Comparison of ENCODE assay signal across 7 cellular contexts in genomic region chr4:1746265-1746691, GRCh38. TPM values are rescaled to one million over a fixed set of nuclear protein-coding genes. Genes with fewer than 3 reads are reported as not detected.
DNase-seq lines count a peak whose midpoint lies in the region; ATAC-seq and TF ChIP-seq lines count a peak whose summit lies in the region.

No MANE protein-coding gene starts in this region.

- TF ChIP-seq CTCF in SU-DHL-6 (IDR thresholded peaks at IDR 0.05; ENCODE audit: insufficient read depth, low read length, poor library complexity, severe bottlenecking) (peak; percentile 92), smooth muscle cell (IDR thresholded peaks at IDR 0.05; ENCODE audit: borderline replicate concordance, insufficient read depth, poor library complexity, severe bottlenecking) (peak; percentile 90)

- H3K27me3 ChIP-seq in SU-DHL-6 (ENCODE audit: low read length) (no peaks in the 10 kb centered on the region), smooth muscle cell (ENCODE audit: low read depth) (no peaks in the 10 kb centered on the region)

- no peak overlapping the region for H3K9ac ChIP-seq in SU-DHL-6 (ENCODE audit: low read length)
- H3K9ac ChIP-seq in smooth muscle cell (ENCODE audit: low read depth): no peak overlapping the region

- no peak overlapping the region for H3K27ac Mint-ChIP-seq in activated naive CD4-positive, alpha-beta T cell treated with anti-CD3 and anti-CD28 coated beads, Interleukin-2, amount 50 U/mL, for 72 hours

- H3K4me3 ChIP-seq in SU-DHL-6 (ENCODE audit: insufficient read depth, low read length, poor library complexity, severe bottlenecking) (no peak overlapping the region), smooth muscle cell (no peak overlapping the region)

- no peaks in the 10 kb centered on the region for H3K79me2 ChIP-seq in SU-DHL-6 (ENCODE audit: insufficient read depth, low read length)
- no peaks in the 10 kb centered on the region for H3K79me2 ChIP-seq in smooth muscle cell (ENCODE audit: low read depth)

- H4K20me1 ChIP-seq in SU-DHL-6 (ENCODE audit: low read depth, low read length): no peaks in the 10 kb centered on the region
- H4K20me1 ChIP-seq in smooth muscle cell (ENCODE audit: low read depth): no peaks in the 10 kb centered on the region

- intact Hi-C loops in left ventricle myocardium superior (cut with micrococcal nuclease): loop anchor here (10.0 kb wide), 1 partner anchor 69 kb away; no protein-coding TSS in a partner anchor

- in situ Hi-C loops in KBM-7 (cut with MboI; ENCODE audit: low pct_unique_long_range_greater_than_20kb, low sequenced_read_pairs): loop anchor here (10.0 kb wide), 1 partner anchor 69 kb away; no protein-coding TSS in a partner anchor

- H3K27ac ChIP-seq in SU-DHL-6 (ENCODE audit: low read depth, low read length) (no peak overlapping the region), smooth muscle cell (ENCODE audit: low read depth) (no peak overlapping the region)

- no peaks in the 10 kb centered on the region for H3K4me1 ChIP-seq in smooth muscle cell (ENCODE audit: low read depth)

- no peaks in the 10 kb centered on the region for H3K9me2 ChIP-seq in SU-DHL-6 (replicated peaks; ENCODE audit: insufficient read depth, low read length)

- H3K9me3 Mint-ChIP-seq in activated naive CD4-positive, alpha-beta T cell treated with anti-CD3 and anti-CD28 coated beads, Interleukin-2, amount 50 U/mL, for 72 hours: no peaks in the 10 kb centered on the region

- peaks cover 13% of the 10 kb centered on the region for H3F3A ChIP-seq in SU-DHL-6 (ENCODE audit: insufficient read depth)
- H3F3A ChIP-seq in smooth muscle cell (ENCODE audit: low read depth): no peaks in the 10 kb centered on the region

- H3K36me3 Mint-ChIP-seq in activated naive CD4-positive, alpha-beta T cell treated with anti-CD3 and anti-CD28 coated beads, Interleukin-2, amount 50 U/mL, for 72 hours: peaks cover 9 to 10% of the 10 kb centered on the region in 2 donors

- H2AFZ ChIP-seq in SU-DHL-6 (ENCODE audit: low read depth, low read length, severe bottlenecking) (no peak overlapping the region), smooth muscle cell (ENCODE audit: low read depth) (no peak overlapping the region)

- peak; percentile 54 for ATAC-seq in GM18867 (IDR thresholded peaks at IDR 0.05; ENCODE audit: unreplicated experiment)
- peak; percentile 64 to 70 for ATAC-seq in activated naive CD4-positive, alpha-beta T cell treated with anti-CD3 and anti-CD28 coated beads, Interleukin-2, amount 50 U/mL, for 72 hours
- ATAC-seq in left ventricle myocardium superior: peak; percentile 75
- ATAC-seq in GM21786 (IDR thresholded peaks at IDR 0.05; ENCODE audit: unreplicated experiment): no peak

- WGBS in smooth muscle cell (ENCODE audit: low lambda C conversion rate): 14% methylated on average over 12 of the region's 17 CpGs

- H3K36me3 ChIP-seq in SU-DHL-6 (ENCODE audit: low read length): no peaks in the 10 kb centered on the region
- H3K36me3 ChIP-seq in smooth muscle cell (ENCODE audit: low read depth): no peaks in the 10 kb centered on the region

- H3K4me2 ChIP-seq in SU-DHL-6 (ENCODE audit: low read depth, low read length, poor library complexity, severe bottlenecking): no peak overlapping the region
- no peak overlapping the region for H3K4me2 ChIP-seq in smooth muscle cell

- H3K9me3 ChIP-seq in SU-DHL-6 (ENCODE audit: insufficient read depth, low read length) (no peaks in the 10 kb centered on the region), smooth muscle cell (replicated peaks; ENCODE audit: low read depth) (no peaks in the 10 kb centered on the region)

- DNase-seq in KBM-7 (peak; percentile 75), left ventricle myocardium superior (peak; percentile 84), smooth muscle cell (lab: John Stamatoyannopoulos, UW; ENCODE audit: unreplicated experiment) (peak; percentile 64)
- DNase-seq in activated naive CD4-positive, alpha-beta T cell treated with anti-CD3 and anti-CD28 coated beads, Interleukin-2, amount 50 U/mL, for 72 hours (ENCODE audit: low spot score in 2 of 2): peak in 1 of 2 donors; percentile 92

RNA-seq across cellular contexts. Expression of gene TACC3, which starts 25.0 kb away (rescaled TPM):
- total RNA-seq in activated naive CD4-positive, alpha-beta T cell treated with anti-CD3 and anti-CD28 coated beads, Interleukin-2, amount 50 U/mL, for 72 hours: 100 to 1,000 TPM; 195 to 295 TPM
- total RNA-seq in left ventricle myocardium superior (6.4 TPM), smooth muscle cell (4.0 and 19.4 TPM in 2 replicates)
- 12.5 and 14.7 TPM in 2 replicates for polyA plus RNA-seq in smooth muscle cell

RNA-seq across cellular contexts. Expression of gene TMEM129, which starts 25.2 kb away (rescaled TPM):
- total RNA-seq in activated naive CD4-positive, alpha-beta T cell treated with anti-CD3 and anti-CD28 coated beads, Interleukin-2, amount 50 U/mL, for 72 hours: 10 to 100 TPM; 12.7 to 14.9 TPM
- 31.2 TPM for total RNA-seq in left ventricle myocardium superior
- total RNA-seq in smooth muscle cell: 29.9 and 30.4 TPM in 2 replicates
- 49.0 and 50.5 TPM in 2 replicates for polyA plus RNA-seq in smooth muscle cell

RNA-seq across cellular contexts. Expression of gene SLBP, which starts 34.2 kb away (rescaled TPM):
- total RNA-seq in activated naive CD4-positive, alpha-beta T cell treated with anti-CD3 and anti-CD28 coated beads, Interleukin-2, amount 50 U/mL, for 72 hours: 100 to 1,000 TPM in 1 of 2 donors, 10 to 100 TPM in 1; 73.0 to 110 TPM
- total RNA-seq in left ventricle myocardium superior (14.3 TPM), smooth muscle cell (57.1 and 63.9 TPM in 2 replicates)
- 55.4 and 57.3 TPM in 2 replicates for polyA plus RNA-seq in smooth muscle cell

RNA-seq across cellular contexts. Expression of gene FGFR3, which starts 46.8 kb away (rescaled TPM):
- total RNA-seq in activated naive CD4-positive, alpha-beta T cell treated with anti-CD3 and anti-CD28 coated beads, Interleukin-2, amount 50 U/mL, for 72 hours: under 1 TPM in 1 of 2 donors, not detected in 1; 0.12 TPM
- 1.7 TPM for total RNA-seq in left ventricle myocardium superior
- total RNA-seq in smooth muscle cell: 6.4 and 6.6 TPM in 2 replicates
- 13.6 and 15.1 TPM in 2 replicates for polyA plus RNA-seq in smooth muscle cell
